In the genomic region with DNA sequence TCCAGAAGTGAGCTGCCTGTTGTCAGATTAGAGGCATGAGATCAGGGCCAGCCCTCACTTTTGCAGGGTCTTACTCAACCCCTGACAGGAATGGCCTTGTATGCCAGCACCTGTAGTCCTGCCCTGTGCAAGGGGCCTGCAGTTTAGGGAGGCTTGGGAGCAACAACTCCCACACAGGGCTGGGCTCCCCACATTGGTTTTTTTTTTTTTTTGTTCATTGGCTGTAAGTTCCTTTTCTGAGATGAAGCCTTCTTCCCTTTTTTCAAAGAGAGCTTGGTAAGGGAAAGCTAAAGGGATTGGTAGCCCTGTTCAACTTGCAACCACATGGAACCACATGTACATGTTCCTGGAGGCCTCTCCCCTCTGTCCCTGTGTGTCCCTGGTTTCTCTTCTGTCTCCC, we compare ENCODE assay signal across 1 cellular context.
TF ChIP-seq lines count a peak whose summit lies in the region.

No MANE protein-coding gene starts in this region.

TF ChIP-seq in K562, 482 proteins besides CTCF, POLR2A, EP300 and RAD21 (continued from another document):
- TF ChIP-seq NUFIP1 (IDR thresholded peaks at IDR 0.05; ENCODE audit: partially characterized antibody) = no peak
